ENCODE assay signal across 1 cellular context in the genomic region with DNA sequence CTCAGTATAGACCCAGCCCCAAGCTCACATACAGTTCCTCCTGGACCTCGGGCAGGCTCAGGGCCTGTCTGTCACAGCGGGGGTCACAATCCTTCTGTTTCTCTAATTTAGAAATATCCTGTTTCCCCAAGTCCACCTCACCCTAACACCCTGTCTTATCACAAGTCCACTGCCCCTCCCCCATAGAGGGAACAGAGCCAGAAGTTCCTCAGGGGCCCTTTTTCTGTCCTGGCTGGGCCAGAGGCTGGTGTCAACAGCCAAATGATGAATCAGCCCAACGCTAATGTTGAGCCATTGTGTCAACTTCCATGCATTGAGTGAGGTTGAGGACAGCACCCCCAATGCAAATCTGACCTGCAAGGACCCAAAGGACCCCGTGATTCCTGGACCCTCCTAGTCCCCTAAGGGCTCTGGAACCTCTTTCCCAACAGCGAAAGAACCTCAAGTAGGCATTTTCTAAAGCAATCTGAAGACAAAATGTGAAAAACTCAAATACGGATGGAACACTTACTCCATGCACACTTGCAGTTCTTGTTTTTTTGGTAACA.
A peak's percentile ranks its signal among the peaks of the same experiment; 100 is the strongest.
TF ChIP-seq lines count a peak whose summit lies in the region.

No MANE protein-coding gene starts in this region.

TF ChIP-seq in K562, 482 proteins besides CTCF, POLR2A, EP300 and RAD21 (continued from another document and continues in another):
- peak; percentile 36 to 64; a peak in 1 of 4 replicates for TF ChIP-seq TEAD1 (CRISPR knock-in tag; IDR thresholded peaks at IDR 0.05)
- 0 out of 2 replicates have a peak, but pooled peaks have one; percentile 24 for TF ChIP-seq HDAC8 (tag; IDR thresholded peaks at IDR 0.05)
- peak; percentile 10; the same call in 1 of the 2 replicates for TF ChIP-seq ZFX (CRISPR knock-in tag; IDR thresholded peaks at IDR 0.05)
- peak; percentile 76; the same call in 1 of the 2 replicates for TF ChIP-seq KLF6 (CRISPR knock-in tag; IDR thresholded peaks at IDR 0.05; ENCODE audit: borderline replicate concordance)
- TF ChIP-seq NEUROD1 (IDR thresholded peaks at IDR 0.05; ENCODE audit: borderline replicate concordance, low read depth, low read length, partially characterized antibody), result no peak
- TF ChIP-seq CREB1 (IDR thresholded peaks at IDR 0.05), result 0 out of 2 replicates have a peak, but pooled peaks have one; percentile 24
- no peak for TF ChIP-seq CREB1 (CRISPR knock-in tag; IDR thresholded peaks at IDR 0.05)
- TF ChIP-seq, protein P1, sequence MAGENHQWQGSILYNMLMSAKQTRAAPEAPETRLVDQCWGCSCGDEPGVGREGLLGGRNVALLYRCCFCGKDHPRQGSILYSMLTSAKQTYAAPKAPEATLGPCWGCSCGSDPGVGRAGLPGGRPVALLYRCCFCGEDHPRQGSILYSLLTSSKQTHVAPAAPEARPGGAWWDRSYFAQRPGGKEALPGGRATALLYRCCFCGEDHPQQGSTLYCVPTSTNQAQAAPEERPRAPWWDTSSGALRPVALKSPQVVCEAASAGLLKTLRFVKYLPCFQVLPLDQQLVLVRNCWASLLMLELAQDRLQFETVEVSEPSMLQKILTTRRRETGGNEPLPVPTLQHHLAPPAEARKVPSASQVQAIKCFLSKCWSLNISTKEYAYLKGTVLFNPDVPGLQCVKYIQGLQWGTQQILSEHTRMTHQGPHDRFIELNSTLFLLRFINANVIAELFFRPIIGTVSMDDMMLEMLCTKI (IDR thresholded peaks at IDR 0.05; ENCODE audit: partially characterized antibody), result no peak
- 0 out of 2 replicates have a peak, but pooled peaks have one; percentile 35 for TF ChIP-seq HIVEP1 (CRISPR knock-in tag; IDR thresholded peaks at IDR 0.05)
- TF ChIP-seq, protein P2, sequence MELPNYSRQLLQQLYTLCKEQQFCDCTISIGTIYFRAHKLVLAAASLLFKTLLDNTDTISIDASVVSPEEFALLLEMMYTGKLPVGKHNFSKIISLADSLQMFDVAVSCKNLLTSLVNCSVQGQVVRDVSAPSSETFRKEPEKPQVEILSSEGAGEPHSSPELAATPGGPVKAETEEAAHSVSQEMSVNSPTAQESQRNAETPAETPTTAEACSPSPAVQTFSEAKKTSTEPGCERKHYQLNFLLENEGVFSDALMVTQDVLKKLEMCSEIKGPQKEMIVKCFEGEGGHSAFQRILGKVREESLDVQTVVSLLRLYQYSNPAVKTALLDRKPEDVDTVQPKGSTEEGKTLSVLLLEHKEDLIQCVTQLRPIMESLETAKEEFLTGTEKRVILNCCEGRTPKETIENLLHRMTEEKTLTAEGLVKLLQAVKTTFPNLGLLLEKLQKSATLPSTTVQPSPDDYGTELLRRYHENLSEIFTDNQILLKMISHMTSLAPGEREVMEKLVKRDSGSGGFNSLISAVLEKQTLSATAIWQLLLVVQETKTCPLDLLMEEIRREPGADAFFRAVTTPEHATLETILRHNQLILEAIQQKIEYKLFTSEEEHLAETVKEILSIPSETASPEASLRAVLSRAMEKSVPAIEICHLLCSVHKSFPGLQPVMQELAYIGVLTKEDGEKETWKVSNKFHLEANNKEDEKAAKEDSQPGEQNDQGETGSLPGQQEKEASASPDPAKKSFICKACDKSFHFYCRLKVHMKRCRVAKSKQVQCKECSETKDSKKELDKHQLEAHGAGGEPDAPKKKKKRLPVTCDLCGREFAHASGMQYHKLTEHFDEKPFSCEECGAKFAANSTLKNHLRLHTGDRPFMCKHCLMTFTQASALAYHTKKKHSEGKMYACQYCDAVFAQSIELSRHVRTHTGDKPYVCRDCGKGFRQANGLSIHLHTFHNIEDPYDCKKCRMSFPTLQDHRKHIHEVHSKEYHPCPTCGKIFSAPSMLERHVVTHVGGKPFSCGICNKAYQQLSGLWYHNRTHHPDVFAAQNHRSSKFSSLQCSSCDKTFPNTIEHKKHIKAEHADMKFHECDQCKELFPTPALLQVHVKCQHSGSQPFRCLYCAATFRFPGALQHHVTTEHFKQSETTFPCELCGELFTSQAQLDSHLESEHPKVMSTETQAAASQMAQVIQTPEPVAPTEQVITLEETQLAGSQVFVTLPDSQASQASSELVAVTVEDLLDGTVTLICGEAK (IDR thresholded peaks at IDR 0.05), result 0 out of 2 replicates have a peak, but pooled peaks have one; percentile 15
- TF ChIP-seq, protein P2 (CRISPR knock-in tag; IDR thresholded peaks at IDR 0.05), result no peak
- TF ChIP-seq MEF2D (tag; conservative IDR thresholded peaks at IDR 0.05; ENCODE audit: low read depth), result peak; percentile 61; the same call in 1 of the 2 replicates
- TF ChIP-seq LEF1 (IDR thresholded peaks at IDR 0.05), result peak; percentile 99
- TF ChIP-seq NFXL1 (CRISPR knock-in tag; IDR thresholded peaks at IDR 0.05), result 0 out of 2 replicates have a peak, but pooled peaks have one; percentile 10
- peak; percentile 94 for TF ChIP-seq EHMT2 (IDR thresholded peaks at IDR 0.05)
- no peak for TF ChIP-seq WHSC1 (IDR thresholded peaks at IDR 0.05; ENCODE audit: low read length)
- no peak; the same call in 1 of the 2 replicates for TF ChIP-seq ZNF311 (CRISPR knock-in tag; IDR thresholded peaks at IDR 0.05)
- TF ChIP-seq, protein P3, sequence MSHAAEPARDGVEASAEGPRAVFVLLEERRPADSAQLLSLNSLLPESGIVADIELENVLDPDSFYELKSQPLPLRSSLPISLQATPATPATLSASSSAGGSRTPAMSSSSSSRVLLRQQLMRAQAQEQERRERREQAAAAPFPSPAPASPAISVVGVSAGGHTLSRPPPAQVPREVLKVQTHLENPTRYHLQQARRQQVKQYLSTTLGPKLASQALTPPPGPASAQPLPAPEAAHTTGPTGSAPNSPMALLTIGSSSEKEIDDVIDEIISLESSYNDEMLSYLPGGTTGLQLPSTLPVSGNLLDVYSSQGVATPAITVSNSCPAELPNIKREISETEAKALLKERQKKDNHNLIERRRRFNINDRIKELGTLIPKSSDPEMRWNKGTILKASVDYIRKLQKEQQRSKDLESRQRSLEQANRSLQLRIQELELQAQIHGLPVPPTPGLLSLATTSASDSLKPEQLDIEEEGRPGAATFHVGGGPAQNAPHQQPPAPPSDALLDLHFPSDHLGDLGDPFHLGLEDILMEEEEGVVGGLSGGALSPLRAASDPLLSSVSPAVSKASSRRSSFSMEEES (CRISPR knock-in tag; IDR thresholded peaks at IDR 0.05), result no peak
- TF ChIP-seq ZNF316 (IDR thresholded peaks at IDR 0.05), result peak; percentile 81
- TF ChIP-seq, protein P4, sequence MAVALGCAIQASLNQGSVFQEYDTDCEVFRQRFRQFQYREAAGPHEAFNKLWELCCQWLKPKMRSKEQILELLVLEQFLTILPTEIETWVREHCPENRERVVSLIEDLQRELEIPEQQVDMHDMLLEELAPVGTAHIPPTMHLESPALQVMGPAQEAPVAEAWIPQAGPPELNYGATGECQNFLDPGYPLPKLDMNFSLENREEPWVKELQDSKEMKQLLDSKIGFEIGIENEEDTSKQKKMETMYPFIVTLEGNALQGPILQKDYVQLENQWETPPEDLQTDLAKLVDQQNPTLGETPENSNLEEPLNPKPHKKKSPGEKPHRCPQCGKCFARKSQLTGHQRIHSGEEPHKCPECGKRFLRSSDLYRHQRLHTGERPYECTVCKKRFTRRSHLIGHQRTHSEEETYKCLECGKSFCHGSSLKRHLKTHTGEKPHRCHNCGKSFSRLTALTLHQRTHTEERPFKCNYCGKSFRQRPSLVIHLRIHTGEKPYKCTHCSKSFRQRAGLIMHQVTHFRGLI (CRISPR knock-in tag; IDR thresholded peaks at IDR 0.05), result 0 out of 2 replicates have a peak, but pooled peaks have one; percentile 59
- peak; percentile 79 for TF ChIP-seq NCOA1 (IDR thresholded peaks at IDR 0.05; ENCODE audit: low read depth)
- peak; percentile 59; the same call in 1 of the 2 replicates for TF ChIP-seq MBD2 (IDR thresholded peaks at IDR 0.05; ENCODE audit: borderline replicate concordance, low read depth)
- TF ChIP-seq EWSR1 (IDR thresholded peaks at IDR 0.05; ENCODE audit: borderline replicate concordance, low read depth, partially characterized antibody), result no peak
- TF ChIP-seq PHF21A (IDR thresholded peaks at IDR 0.05; ENCODE audit: borderline replicate concordance, low read depth), result peak; percentile 58; the same call in 1 of the 2 replicates
- TF ChIP-seq ZNF583 (CRISPR knock-in tag; IDR thresholded peaks at IDR 0.05), result peak; percentile 41; the same call in 1 of the 2 replicates
- no peak for TF ChIP-seq PURB (CRISPR knock-in tag; IDR thresholded peaks at IDR 0.05; ENCODE audit: low read depth)
- peak; percentile 91 for TF ChIP-seq JUND (IDR thresholded peaks at IDR 0.05; ENCODE audit: borderline replicate concordance, low read depth, low read length)
- TF ChIP-seq JUND (tag; IDR thresholded peaks at IDR 0.05; ENCODE audit: borderline replicate concordance, low read depth, low read length), result peak; percentile 93; the same call in 2 of the 3 replicates
- no peak for TF ChIP-seq CREBBP (IDR thresholded peaks at IDR 0.05; ENCODE audit: low read depth, low read length)
- TF ChIP-seq TRIM24 (IDR thresholded peaks at IDR 0.05), result peak; percentile 44 to 80; a peak in 3 of 4 replicates
- TF ChIP-seq EP400 (IDR thresholded peaks at IDR 0.05), result peak; percentile 58
- TF ChIP-seq RBM39 (optimal IDR thresholded peaks at IDR 0.05; ENCODE audit: low read depth, low read length), result no peak
- TF ChIP-seq ZNF445 (CRISPR knock-in tag; IDR thresholded peaks at IDR 0.05; ENCODE audit: low read depth), result peak; percentile 38; the same call in 1 of the 2 replicates
- TF ChIP-seq, protein P5, sequence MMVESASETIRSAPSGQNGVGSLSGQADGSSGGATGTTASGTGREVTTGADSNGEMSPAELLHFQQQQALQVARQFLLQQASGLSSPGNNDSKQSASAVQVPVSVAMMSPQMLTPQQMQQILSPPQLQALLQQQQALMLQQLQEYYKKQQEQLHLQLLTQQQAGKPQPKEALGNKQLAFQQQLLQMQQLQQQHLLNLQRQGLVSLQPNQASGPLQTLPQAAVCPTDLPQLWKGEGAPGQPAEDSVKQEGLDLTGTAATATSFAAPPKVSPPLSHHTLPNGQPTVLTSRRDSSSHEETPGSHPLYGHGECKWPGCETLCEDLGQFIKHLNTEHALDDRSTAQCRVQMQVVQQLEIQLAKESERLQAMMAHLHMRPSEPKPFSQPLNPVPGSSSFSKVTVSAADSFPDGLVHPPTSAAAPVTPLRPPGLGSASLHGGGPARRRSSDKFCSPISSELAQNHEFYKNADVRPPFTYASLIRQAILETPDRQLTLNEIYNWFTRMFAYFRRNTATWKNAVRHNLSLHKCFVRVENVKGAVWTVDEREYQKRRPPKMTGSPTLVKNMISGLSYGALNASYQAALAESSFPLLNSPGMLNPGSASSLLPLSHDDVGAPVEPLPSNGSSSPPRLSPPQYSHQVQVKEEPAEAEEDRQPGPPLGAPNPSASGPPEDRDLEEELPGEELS (CRISPR knock-in tag; IDR thresholded peaks at IDR 0.05; ENCODE audit: borderline replicate concordance), result no peak
- no peak for TF ChIP-seq KAT2B (IDR thresholded peaks at IDR 0.05; ENCODE audit: low read depth, low read length)
- TF ChIP-seq ZNF696 (CRISPR knock-in tag; conservative IDR thresholded peaks at IDR 0.05), result no peak
- no peak for TF ChIP-seq NONO (IDR thresholded peaks at IDR 0.05; ENCODE audit: low read depth in 2 of 2, low read length in 1 of 2)
- TF ChIP-seq, protein P6, sequence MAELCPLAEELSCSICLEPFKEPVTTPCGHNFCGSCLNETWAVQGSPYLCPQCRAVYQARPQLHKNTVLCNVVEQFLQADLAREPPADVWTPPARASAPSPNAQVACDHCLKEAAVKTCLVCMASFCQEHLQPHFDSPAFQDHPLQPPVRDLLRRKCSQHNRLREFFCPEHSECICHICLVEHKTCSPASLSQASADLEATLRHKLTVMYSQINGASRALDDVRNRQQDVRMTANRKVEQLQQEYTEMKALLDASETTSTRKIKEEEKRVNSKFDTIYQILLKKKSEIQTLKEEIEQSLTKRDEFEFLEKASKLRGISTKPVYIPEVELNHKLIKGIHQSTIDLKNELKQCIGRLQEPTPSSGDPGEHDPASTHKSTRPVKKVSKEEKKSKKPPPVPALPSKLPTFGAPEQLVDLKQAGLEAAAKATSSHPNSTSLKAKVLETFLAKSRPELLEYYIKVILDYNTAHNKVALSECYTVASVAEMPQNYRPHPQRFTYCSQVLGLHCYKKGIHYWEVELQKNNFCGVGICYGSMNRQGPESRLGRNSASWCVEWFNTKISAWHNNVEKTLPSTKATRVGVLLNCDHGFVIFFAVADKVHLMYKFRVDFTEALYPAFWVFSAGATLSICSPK (IDR thresholded peaks at IDR 0.05; ENCODE audit: borderline replicate concordance), result no peak
- TF ChIP-seq RBBP5 (IDR thresholded peaks at IDR 0.05; ENCODE audit: borderline replicate concordance, insufficient read depth, low read length, poor library complexity, severe bottlenecking), result peak; percentile 74
- peak; percentile 93 for TF ChIP-seq FOSL1 (tag; conservative IDR thresholded peaks at IDR 0.05)
- peak; percentile 83 to 86; a peak in 3 of 4 replicates for TF ChIP-seq FOXK2 (conservative IDR thresholded peaks at IDR 0.05 in 1 of 2, IDR thresholded peaks at IDR 0.05 in 1 of 2; ENCODE audit: low read depth in 2 of 2)
- 0 out of 2 replicates have a peak, but pooled peaks have one; percentile 14 for TF ChIP-seq RAD51 (IDR thresholded peaks at IDR 0.05; ENCODE audit: borderline replicate concordance, low read depth)
